1 cellular context compared by ENCODE assay signal in the genomic region with DNA sequence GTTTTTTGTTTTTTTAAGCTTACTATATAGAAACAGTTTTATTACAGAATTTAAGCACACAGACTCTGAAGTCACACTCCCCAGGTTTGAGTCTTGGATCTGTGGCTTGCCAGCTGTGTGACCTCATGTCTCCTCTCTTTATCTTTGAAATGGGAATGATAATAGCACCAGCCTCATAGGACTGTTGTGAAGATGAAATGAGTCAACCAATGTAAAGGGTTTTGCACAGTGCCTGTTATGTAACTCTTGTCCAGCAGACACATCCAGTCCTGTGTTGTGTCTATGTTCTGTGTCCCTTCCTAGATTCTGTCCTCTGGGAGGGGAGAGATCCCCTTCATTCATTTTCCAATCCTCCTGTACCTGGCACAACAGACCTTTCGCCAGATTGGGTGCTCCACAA.
TF ChIP-seq lines count a peak whose summit lies in the region.

No MANE protein-coding gene starts in this region.

TF ChIP-seq in IMR-90, 13 proteins besides CTCF, POLR2A, EP300 and RAD21 (continued from another document):
- TF ChIP-seq MXI1 (IDR thresholded peaks at IDR 0.05; ENCODE audit: borderline replicate concordance, low read depth, low read length) (no peak), BHLHE40 (IDR thresholded peaks at IDR 0.05; ENCODE audit: low read depth, low read length) (no peak), CEBPB (IDR thresholded peaks at IDR 0.05; ENCODE audit: low read depth, low read length) (no peak), FOS (IDR thresholded peaks at IDR 0.05; ENCODE audit: low read depth, low read length) (no peak), SMC3 (IDR thresholded peaks at IDR 0.05; ENCODE audit: low read depth, low read length) (no peak), RCOR1 (IDR thresholded peaks at IDR 0.05; ENCODE audit: insufficient replicate concordance, low read length) (no peak), NFE2L2 (IDR thresholded peaks at IDR 0.05; ENCODE audit: low read depth, low read length) (no peak), MAFK (IDR thresholded peaks at IDR 0.05; ENCODE audit: low read depth, low read length) (no peak), CHD1 (IDR thresholded peaks at IDR 0.05; ENCODE audit: low read depth, low read length) (no peak), RFX5 (IDR thresholded peaks at IDR 0.05; ENCODE audit: low read depth, low read length) (no peak)
- TF ChIP-seq, protein P1, sequence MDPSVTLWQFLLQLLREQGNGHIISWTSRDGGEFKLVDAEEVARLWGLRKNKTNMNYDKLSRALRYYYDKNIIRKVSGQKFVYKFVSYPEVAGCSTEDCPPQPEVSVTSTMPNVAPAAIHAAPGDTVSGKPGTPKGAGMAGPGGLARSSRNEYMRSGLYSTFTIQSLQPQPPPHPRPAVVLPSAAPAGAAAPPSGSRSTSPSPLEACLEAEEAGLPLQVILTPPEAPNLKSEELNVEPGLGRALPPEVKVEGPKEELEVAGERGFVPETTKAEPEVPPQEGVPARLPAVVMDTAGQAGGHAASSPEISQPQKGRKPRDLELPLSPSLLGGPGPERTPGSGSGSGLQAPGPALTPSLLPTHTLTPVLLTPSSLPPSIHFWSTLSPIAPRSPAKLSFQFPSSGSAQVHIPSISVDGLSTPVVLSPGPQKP (IDR thresholded peaks at IDR 0.05; ENCODE audit: borderline replicate concordance, low read depth, low read length), result no peak
TF ChIP-seq in IMR-90: peak in this region for 0.
